Comparison of ENCODE assay signal across 10 cellular contexts in genomic region chr4:138953962-138954371, GRCh38.
DNase-seq lines count a peak whose midpoint lies in the region; ATAC-seq and TF ChIP-seq lines count a peak whose summit lies in the region.
"Had no signal": no experiment of that assay in that cellular context is flagged by ENCODE, and none has a peak within 500 bp of the region (broad histone marks: within the 10 kb centered on the region; RNA-seq: fewer than 3 reads in every experiment).

No MANE protein-coding gene starts in this region.

- ATAC-seq in activated naive CD4-positive, alpha-beta T cell treated with anti-CD3 and anti-CD28 coated beads, Interleukin-2, amount 50 U/mL, for 72 hours, result no peak
- ATAC-seq: activated CD4-positive, CD25-positive, alpha-beta regulatory T cell treated with anti-CD3 and anti-CD28 coated beads, Interleukin-2, amount 50 U/mL, for 24 hours had no signal

- H3K4me3 ChIP-seq in ACC112 (ENCODE audit: low read depth, low read length) (0 out of 2 replicates have a peak overlapping the region, but pooled peaks have one; percentile 41), coronary artery (peak overlapping the region; percentile 18)
- H3K4me3 ChIP-seq: BLaER1 had no signal

- no peaks in the 10 kb centered on the region for H3K27me3 Mint-ChIP-seq in mesothelial cell of epicardium (ENCODE audit: low read depth)

- H3K36me3 Mint-ChIP-seq in mesothelial cell of epicardium, result no peaks in the 10 kb centered on the region
- no peaks in the 10 kb centered on the region for H3K36me3 Mint-ChIP-seq in activated naive CD4-positive, alpha-beta T cell treated with anti-CD3 and anti-CD28 coated beads, Interleukin-2, amount 50 U/mL, for 72 hours

- H3K36me3 ChIP-seq in ACC112 (ENCODE audit: insufficient read depth, low read length), result no peaks in the 10 kb centered on the region
- H3K36me3 ChIP-seq: BLaER1 had no signal

- H3K27ac Mint-ChIP-seq in mesothelial cell of epicardium, result peak overlapping the region; percentile 71
- H3K27ac Mint-ChIP-seq in activated naive CD4-positive, alpha-beta T cell treated with anti-CD3 and anti-CD28 coated beads, Interleukin-2, amount 50 U/mL, for 72 hours, result no peak overlapping the region

- H3K4me1 Mint-ChIP-seq in mesothelial cell of epicardium, result peaks cover 7% of the 10 kb centered on the region

- DNase-seq in M059J (ENCODE audit: low read depth) (peak; percentile 76), coronary artery (ENCODE audit: low spot score) (no peak), mesothelial cell of epicardium (ENCODE audit: low spot score in 2 of 2, unreplicated experiment in 2 of 2) (no peak), NCI-H69 (lab: John Stamatoyannopoulos, UW) (no peak), NCI-H1694 (lab: John Stamatoyannopoulos, UW) (no peak), RPMI8226 (no peak)
- no peak for DNase-seq in activated naive CD4-positive, alpha-beta T cell treated with anti-CD3 and anti-CD28 coated beads, Interleukin-2, amount 50 U/mL, for 72 hours (ENCODE audit: low spot score in 2 of 2)

- H3K27ac ChIP-seq in ACC112 (ENCODE audit: low read depth, low read length) (peak overlapping the region; percentile 65), coronary artery (peak overlapping the region; percentile 51 to 71)
- H3K27ac ChIP-seq: BLaER1 had no signal

- peaks cover 20% of the 10 kb centered on the region for H3K4me1 ChIP-seq in ACC112 (ENCODE audit: control insufficient read depth, insufficient read depth, low read length, unreplicated experiment)

- H3K79me2 ChIP-seq in ACC112 (ENCODE audit: control insufficient read depth, insufficient read depth, low read length, unreplicated experiment), result no peaks in the 10 kb centered on the region

- no peak for TF ChIP-seq CTCF in coronary artery (IDR thresholded peaks at IDR 0.05)
- TF ChIP-seq CTCF in mesothelial cell of epicardium (IDR thresholded peaks at IDR 0.05; ENCODE audit: unreplicated experiment), result no peak

- H3K9me3 Mint-ChIP-seq in mesothelial cell of epicardium, result no peaks in the 10 kb centered on the region
- H3K9me3 Mint-ChIP-seq in activated naive CD4-positive, alpha-beta T cell treated with anti-CD3 and anti-CD28 coated beads, Interleukin-2, amount 50 U/mL, for 72 hours, result peaks cover 0 to 4% of the 10 kb centered on the region in 2 donors

- H3K4me3 Mint-ChIP-seq in mesothelial cell of epicardium, result no peak overlapping the region

- H3K27me3 ChIP-seq in ACC112 (ENCODE audit: insufficient read depth, low read length), result no peaks in the 10 kb centered on the region
- H3K27me3 ChIP-seq: BLaER1 had no signal

- peak overlapping the region; percentile 5 for H2AFZ ChIP-seq in ACC112 (ENCODE audit: low read length, unreplicated experiment)
